8 cellular contexts compared by ENCODE assay signal in genomic region chr11:85627998-85628770, GRCh38. TPM values are rescaled to one million over a fixed set of nuclear protein-coding genes. Genes with fewer than 3 reads are reported as not detected.
DNase-seq lines count a peak whose midpoint lies in the region; TF ChIP-seq lines count a peak whose summit lies in the region.

TSS of gene TMEM126B (plus strand) at chr11:85628593. CDS start at chr11:85628608, 15 bp downstream.

- no peaks in the 10 kb centered on the region for H3K79me1 ChIP-seq in H9 (ENCODE audit: insufficient read depth, low read depth, low read length, poor library complexity, severe bottlenecking)

- H2AFZ ChIP-seq in H9 (ENCODE audit: low read length) (peak within 1 kb of the TSS; percentile 7), neural cell (ENCODE audit: low read depth, low read length) (peak within 1 kb of the TSS; percentile 85)

- H3K4me3 Mint-ChIP-seq in H9, result peak within 1 kb of the TSS; percentile 91 to 97

- H4K20me1 ChIP-seq in H9 (ENCODE audit: control insufficient read depth, insufficient read depth, insufficient read length) (no peaks in the 10 kb centered on the region), neural cell (ENCODE audit: insufficient read depth) (no peaks in the 10 kb centered on the region)

- peak within 1 kb of the TSS; percentile 91 for H4K5ac ChIP-seq in H9 (ENCODE audit: insufficient read length, low read depth, low read length)

- H3K14ac ChIP-seq in H9 (ENCODE audit: insufficient read depth, low read length), result no peak within 1 kb of the TSS

- no peak within 1 kb of the TSS for H4K91ac ChIP-seq in H9 (ENCODE audit: insufficient read length, low read depth, low read length)

- no peaks in the 10 kb centered on the region for H3K9me3 Mint-ChIP-seq in H9

- no peak within 1 kb of the TSS for H3K4ac ChIP-seq in H9 (ENCODE audit: low read depth, low read length)

- no peaks in the 10 kb centered on the region for H3K4me1 ChIP-seq in H9 (ENCODE audit: insufficient read depth, low read length)
- peaks cover 19 to 39% (median 32%) of the 10 kb centered on the region in 4 donors for H3K4me1 ChIP-seq in stomach

- H3K36me3 ChIP-seq in MG63, result peaks cover 11% of the 10 kb centered on the region
- H3K36me3 ChIP-seq in neural cell (ENCODE audit: insufficient read depth, low read length), result no peaks in the 10 kb centered on the region
- peaks cover 0 to 22% (median 11%) of the 10 kb centered on the region in 4 donors for H3K36me3 ChIP-seq in stomach

- H2BK20ac ChIP-seq in H9 (ENCODE audit: low read depth, low read length, poor library complexity, severe bottlenecking), result no peak within 1 kb of the TSS

- H2BK15ac ChIP-seq in H9 (ENCODE audit: low read depth, low read length), result no peak within 1 kb of the TSS

- H3F3A ChIP-seq in neural cell (ENCODE audit: insufficient read depth, low read length, poor library complexity, severe bottlenecking), result peaks cover 5% of the 10 kb centered on the region

- peak within 1 kb of the TSS; percentile 93 for H3K56ac ChIP-seq in H9 (ENCODE audit: insufficient read length, low read depth, low read length)

- H2BK5ac ChIP-seq in H9 (ENCODE audit: insufficient read length, low read length), result peak within 1 kb of the TSS; percentile 30

- H3K23me2 ChIP-seq in H9 (ENCODE audit: insufficient read length, low read depth, low read length, poor library complexity, severe bottlenecking), result peaks cover 6% of the 10 kb centered on the region

- H2AK5ac ChIP-seq in H9 (ENCODE audit: insufficient read length, low read length), result no peak within 1 kb of the TSS

- DNase-seq in ELR (ENCODE audit: low read depth) (peak; percentile 98), H9 (peak; percentile 98), MG63 (peak; percentile 98), SHP77 treated with DMSO at 0.1 percent for 48 hours (lab: John Stamatoyannopoulos, UW) (peak; percentile 97), fibroblast of the aortic adventitia (ENCODE audit: low read depth) (peak; percentile 93), stomach (peak; percentile 99)
- peak; percentile 99 for DNase-seq in activated effector memory CD4-positive, alpha-beta T cell treated with anti-CD3 and anti-CD28 coated beads, Interleukin-2, amount 50 U/mL, for 16 hours

- H3K9me3 ChIP-seq in H9 (ENCODE audit: control insufficient read depth, low read depth, low read length) (no peaks in the 10 kb centered on the region), MG63 (no peaks in the 10 kb centered on the region), neural cell (ENCODE audit: low read length) (no peaks in the 10 kb centered on the region), stomach (no peaks in the 10 kb centered on the region)

- no peak within 1 kb of the TSS for H4K8ac ChIP-seq in H9 (replicated peaks; ENCODE audit: insufficient read length, low read depth, low read length)

- peak within 1 kb of the TSS; percentile 98 to 99 (median 99) for H3K27ac Mint-ChIP-seq in H9

- H3K27ac ChIP-seq in H9 (ENCODE audit: insufficient read length, low read depth, low read length), result peak within 1 kb of the TSS; percentile 15
- peak within 1 kb of the TSS; percentile 60 for H3K27ac ChIP-seq in neural cell (ENCODE audit: low read length)
- peak within 1 kb of the TSS; percentile 90 to 97 (median 95) for H3K27ac ChIP-seq in stomach

- peak within 1 kb of the TSS; percentile 93 for H3K9ac ChIP-seq in H9 (ENCODE audit: extremely low read depth, insufficient read length, low read length)
- H3K9ac ChIP-seq in neural cell (ENCODE audit: low read length), result peak within 1 kb of the TSS; percentile 70

- H3K18ac ChIP-seq in H9 (ENCODE audit: insufficient read length, low read depth, low read length), result peak within 1 kb of the TSS; percentile 18

- H3K4me2 ChIP-seq in H9 (ENCODE audit: insufficient read depth, insufficient read length, low read length), result peak within 1 kb of the TSS; percentile 94
- peak within 1 kb of the TSS; percentile 87 for H3K4me2 ChIP-seq in neural cell (ENCODE audit: low read length)

- no peak within 1 kb of the TSS for H2BK12ac ChIP-seq in H9 (ENCODE audit: insufficient read length, low read depth, low read length)

- TF ChIP-seq RAD21 in neural cell (conservative IDR thresholded peaks at IDR 0.05), result no peak

- no CpG with 5 or more reads among the region's 41 CpGs for WGBS in H9 (ENCODE audit: extremely low coverage, insufficient read length, low lambda C conversion rate)
- 0 to 1% (median 0%) methylated on average over 36 to 41 of the region's 41 CpGs for WGBS in stomach, 5 donors

- peaks cover 10 to 21% (median 13%) of the 10 kb centered on the region in 3 experiments; a peak in 6 of 7 replicates for H3K36me3 Mint-ChIP-seq in H9 (ENCODE audit: insufficient read depth in 1 of 3, low read depth in 3 of 3)

- peaks cover 25 to 28% of the 10 kb centered on the region in 2 experiments for H3K4me1 Mint-ChIP-seq in H9

- H3K27me3 ChIP-seq in H9 (ENCODE audit: insufficient read depth, low read length), result no peaks in the 10 kb centered on the region
- no peaks in the 10 kb centered on the region; the same call in none of the 2 replicates for H3K27me3 ChIP-seq in MG63
- H3K27me3 ChIP-seq in neural cell (ENCODE audit: insufficient read depth, low read depth, low read length), result no peaks in the 10 kb centered on the region
- no peaks in the 10 kb centered on the region for H3K27me3 ChIP-seq in stomach

- TF ChIP-seq CTCF in H9 (conservative IDR thresholded peaks at IDR 0.05), result no peak
- TF ChIP-seq CTCF in fibroblast of the aortic adventitia (IDR thresholded peaks at IDR 0.05; ENCODE audit: insufficient read depth, low read length), result no peak
- TF ChIP-seq CTCF in neural cell (IDR thresholded peaks at IDR 0.05; ENCODE audit: poor library complexity, severe bottlenecking), result no peak
- no peak for TF ChIP-seq CTCF in stomach (IDR thresholded peaks at IDR 0.05)

- no peaks in the 10 kb centered on the region for H3K9me2 ChIP-seq in neural cell (ENCODE audit: insufficient read depth, low read length)

- no peak within 1 kb of the TSS for H2BK120ac ChIP-seq in H9 (ENCODE audit: low read depth, low read length, poor library complexity, severe bottlenecking)

- H3K79me2 ChIP-seq in H9 (ENCODE audit: insufficient read depth, low read length), result peaks cover 21% of the 10 kb centered on the region; the same call in 1 of the 2 replicates
- peaks cover 19% of the 10 kb centered on the region for H3K79me2 ChIP-seq in neural cell (replicated peaks; ENCODE audit: insufficient read depth, low read length)

- H3K23ac ChIP-seq in H9 (ENCODE audit: insufficient read length, low read depth, low read length), result no peak within 1 kb of the TSS

- TF ChIP-seq EP300 in neural cell (conservative IDR thresholded peaks at IDR 0.05; ENCODE audit: poor library complexity, severe bottlenecking), result peak; percentile 31
- no peak for TF ChIP-seq EP300 in stomach (IDR thresholded peaks at IDR 0.05)

- peak within 1 kb of the TSS; percentile 86 for H3K4me3 ChIP-seq in MG63
- H3K4me3 ChIP-seq in fibroblast of the aortic adventitia (ENCODE audit: low read depth, low read length), result peak within 1 kb of the TSS; percentile 87
- peak within 1 kb of the TSS; percentile 75 for H3K4me3 ChIP-seq in neural cell (ENCODE audit: low read length)
- H3K4me3 ChIP-seq in stomach, result peak within 1 kb of the TSS; percentile 73 to 85 (median 78)

- H3K27me3 Mint-ChIP-seq in H9 (ENCODE audit: low read depth), result no peaks in the 10 kb centered on the region

- peak in 1 of 4 donors; percentile 61 for TF ChIP-seq POLR2A in stomach (IDR thresholded peaks at IDR 0.05)

- intact Hi-C loops in stomach (cut with DNase I; ENCODE audit: low total_unique reads), result no loop called here

- H3T11ph ChIP-seq in H9 (ENCODE audit: low read length), result no peak within 1 kb of the TSS

TF ChIP-seq in neural cell, 6 proteins besides CTCF, POLR2A, EP300 and RAD21:
- TF ChIP-seq MXI1 (conservative IDR thresholded peaks at IDR 0.05; ENCODE audit: poor library complexity, severe bottlenecking), result peak; percentile 69
- TF ChIP-seq EZH2 (IDR thresholded peaks at IDR 0.05; ENCODE audit: borderline replicate concordance, insufficient read depth, low read length, poor library complexity, severe bottlenecking), result no peak
- peak; percentile 66 for TF ChIP-seq TAF1 (IDR thresholded peaks at IDR 0.05; ENCODE audit: low read depth)
- TF ChIP-seq POLR2AphosphoS5 (IDR thresholded peaks at IDR 0.05), result peak; percentile 83
TF ChIP-seq in neural cell: peak in this region for 3.

RNA-seq across cellular contexts. Expression of gene TMEM126B, which starts in this region (rescaled TPM):
- total RNA-seq in H9 (2021) (72.8 and 74.0 TPM in 2 replicates), fibroblast of the aortic adventitia (ENCODE audit: low replicate concordance) (89.9 and 112 TPM in 2 replicates), stomach (100 to 1,000 TPM in 1 of 5 donors, 10 to 100 TPM in 3, 1 to 10 TPM in 1; 4.3 to 104 (median 54.3) TPM)
- total RNA-seq in MG63 (2014; rRNA removed; shearing (Covaris generic); ENCODE audit: low replicate concordance), result 39.6 and 65.9 TPM in 2 replicates
- polyA plus RNA-seq in neural cell (97.0 and 111 TPM in 2 replicates), stomach (10 to 100 TPM; 55.1 to 93.0 (median 64.2) TPM)
- polyA minus RNA-seq in neural cell, result 35.3 and 37.9 TPM in 2 replicates

Comparison
In these comparisons a context has a peak if more than half of its experiments do, and no peak if none do; other contexts are left out.
1. Peak in every context shown above with its lines: DNase-seq, H3K4me3 ChIP-seq and H3K27ac ChIP-seq.
2. H3K27ac ChIP-seq: peak in every context shown above with its lines; median percentile 95 in stomach; 60 in neural cell; 15 in H9.